In the genomic region with DNA sequence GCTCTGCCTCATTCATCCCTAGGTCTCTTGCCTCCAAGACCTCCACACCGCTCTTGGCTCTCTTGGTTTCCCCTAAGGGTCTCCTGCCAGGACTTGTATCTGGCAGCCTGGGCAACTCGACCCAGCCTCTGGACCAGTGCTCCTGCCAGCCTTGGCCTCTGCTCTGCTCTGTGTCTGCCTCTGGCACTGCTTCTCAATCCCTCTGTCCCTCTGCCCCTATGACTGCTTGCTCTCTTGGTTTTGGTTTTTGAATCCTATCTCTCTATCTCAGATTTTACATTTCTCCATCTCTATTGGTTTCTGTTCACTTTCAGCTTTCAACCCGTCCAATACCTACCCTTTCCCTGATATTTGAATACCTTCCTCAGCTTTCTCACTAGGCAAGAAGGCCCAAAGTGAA, we compare ENCODE assay signal across 9 cellular contexts. TPM values are rescaled to one million over a fixed set of nuclear protein-coding genes. Genes with fewer than 3 reads are reported as not detected.
DNase-seq lines count a peak whose midpoint lies in the region; ATAC-seq and TF ChIP-seq lines count a peak whose summit lies in the region.
"Had no signal": no experiment of that assay in that cellular context is flagged by ENCODE, and none has a peak within 500 bp of the region (broad histone marks: within the 10 kb centered on the region; RNA-seq: fewer than 3 reads in every experiment).

No MANE protein-coding gene starts in this region.

- intact Hi-C loops in esophagus squamous epithelium (cut with DNase I) (no loop called here), psoas muscle (cut with DNase I) (no loop called here)

- ATAC-seq in psoas muscle (peak in 3 of 4 donors; percentile 33 to 50 (median 45)), HG03280 (IDR thresholded peaks at IDR 0.05; ENCODE audit: unreplicated experiment) (no peak)

- no peak for DNase-seq in SJSA1 (ENCODE audit: low read depth in 1 of 2, low spot score in 2 of 2)
- no peak for DNase-seq in esophagus squamous epithelium (lab: John Stamatoyannopoulos, UW)
- DNase-seq in psoas muscle = no peak
- DNase-seq in germinal center (ENCODE audit: low spot score) = no peak
- no peak for DNase-seq in NCI-H2196 treated with DMSO at 0.1 percent for 48 hours (lab: John Stamatoyannopoulos, UW; ENCODE audit: unreplicated experiment)
- no peak for DNase-seq in stimulated activated CD4-positive, alpha-beta T cell treated with anti-CD3 and anti-CD28 coated beads, Interleukin-4, amount 100 ng/mL, for 4 hours

- H3K4me1 ChIP-seq in SJSA1 (replicated peaks) = peaks cover 45% of the 10 kb centered on the region
- H3K4me1 ChIP-seq in esophagus squamous epithelium = peaks cover 23 to 95% (median 46%) of the 10 kb centered on the region in 3 donors
- peaks cover 64% of the 10 kb centered on the region for H3K4me1 ChIP-seq in psoas muscle

- WGBS in esophagus squamous epithelium, 2 donors = 42 to 57% methylated on average over 3 of the region's 3 CpGs
- 24 to 37% (median 33%) methylated on average over 3 of the region's 3 CpGs for WGBS in psoas muscle, 3 donors

- H3K27ac ChIP-seq in SJSA1 = peak overlapping the region; percentile 82
- peak overlapping the region; percentile 66 to 95 (median 90) for H3K27ac ChIP-seq in esophagus squamous epithelium
- H3K27ac ChIP-seq in psoas muscle = peak overlapping the region; percentile 92

- no peaks in the 10 kb centered on the region for H3K27me3 ChIP-seq in SJSA1 (replicated peaks)
- no peaks in the 10 kb centered on the region for H3K27me3 ChIP-seq in esophagus squamous epithelium
- H3K27me3 ChIP-seq in psoas muscle (ENCODE audit: insufficient read depth in 3 of 3, low read length in 2 of 3) = no peaks in the 10 kb centered on the region

- H3K9me3 ChIP-seq in SJSA1 (replicated peaks) (no peaks in the 10 kb centered on the region), esophagus squamous epithelium (no peaks in the 10 kb centered on the region), psoas muscle (no peaks in the 10 kb centered on the region)

- no peak for TF ChIP-seq POLR2A in esophagus squamous epithelium (IDR thresholded peaks at IDR 0.05)

- H3K36me3 ChIP-seq in SJSA1 (peaks cover 49% of the 10 kb centered on the region), esophagus squamous epithelium (peaks cover 0 to 44% (median 16%) of the 10 kb centered on the region in 3 donors), psoas muscle (ENCODE audit: insufficient read depth in 1 of 2, low read depth in 1 of 2) (peaks cover 0 to 30% of the 10 kb centered on the region in 2 donors)

- TF ChIP-seq CTCF in esophagus squamous epithelium (IDR thresholded peaks at IDR 0.05) = no peak
- TF ChIP-seq CTCF in psoas muscle (IDR thresholded peaks at IDR 0.05) = no peak

- H3K4me3 ChIP-seq in GM08714 (ENCODE audit: low read length) = peak overlapping the region; percentile 5; the same call in 1 of the 2 replicates
- H3K4me3 ChIP-seq in SJSA1 = no peak overlapping the region
- peak overlapping the region in 3 of 4 donors; percentile 66 to 95 (median 85) for H3K4me3 ChIP-seq in esophagus squamous epithelium
- no peak overlapping the region for H3K4me3 ChIP-seq in psoas muscle

RNA-seq across cellular contexts. Expression of gene ITGA5, which starts 6.3 kb away (rescaled TPM):
- 78.9 and 99.4 TPM in 2 replicates for total RNA-seq in SJSA1 (2014; rRNA removed; shearing (Covaris generic))
- 100 to 1,000 TPM in 1 of 4 donors, 10 to 100 TPM in 2, 1 to 10 TPM in 1; 7.5 to 112 (median 37.3) TPM for total RNA-seq in esophagus squamous epithelium
- total RNA-seq in psoas muscle = 10 to 100 TPM; 24.0 to 80.3 (median 41.9) TPM
- polyA plus RNA-seq in psoas muscle = 100 to 1,000 TPM in 1 of 3 donors, 10 to 100 TPM in 2; 13.7 to 244 (median 39.7) TPM

RNA-seq across cellular contexts. Expression of gene ZNF385A, which starts 28.3 kb away (rescaled TPM):
- 0.31 and 0.42 TPM in 2 replicates for total RNA-seq in SJSA1 (2014; rRNA removed; shearing (Covaris generic))
- total RNA-seq in esophagus squamous epithelium = 100 to 1,000 TPM in 1 of 4 donors, 10 to 100 TPM in 3; 25.2 to 106 (median 37.8) TPM
- total RNA-seq in psoas muscle = 10 to 100 TPM; 25.5 to 85.8 (median 68.9) TPM
- polyA plus RNA-seq in psoas muscle = 10 to 100 TPM in 2 of 3 donors, 1 to 10 TPM in 1; 4.9 to 28.0 (median 24.5) TPM

RNA-seq across cellular contexts. Expression of gene GPR84, which starts 48.5 kb away (rescaled TPM):
- not detected in 2 replicates for total RNA-seq in SJSA1 (2014; rRNA removed; shearing (Covaris generic))
- total RNA-seq in esophagus squamous epithelium = under 1 TPM in 1 of 4 donors, not detected in 3; 0.38 TPM
- under 1 TPM in 1 of 4 donors, not detected in 3; 0.40 TPM for total RNA-seq in psoas muscle
- polyA plus RNA-seq in psoas muscle = under 1 TPM in 1 of 3 donors, not detected in 2; 0.16 TPM
- total RNA-seq: glomerular endothelial cell had no signal

Comparison
In these comparisons a context has a peak if more than half of its experiments do, and no peak if none do; other contexts are left out.
1. H3K4me3 ChIP-seq: peak in GM08714 (single experiment) and esophagus squamous epithelium (3 of 4); none in SJSA1 (single experiment) and psoas muscle (single experiment).
2. RNA of gene ZNF385A, which starts 28.3 kb away (total RNA-seq): 25.5 to 85.8 TPM in psoas muscle and 25.2 to 106 TPM in esophagus squamous epithelium; 0.31 to 0.42 TPM in SJSA1; every median in the first group is over 10 times any median in the second.
3. Peak in every context shown above with its lines, with median percentiles within 50 percentile points of each other: H3K27ac ChIP-seq.